28 cellular contexts compared by ENCODE assay signal in the genomic region with DNA sequence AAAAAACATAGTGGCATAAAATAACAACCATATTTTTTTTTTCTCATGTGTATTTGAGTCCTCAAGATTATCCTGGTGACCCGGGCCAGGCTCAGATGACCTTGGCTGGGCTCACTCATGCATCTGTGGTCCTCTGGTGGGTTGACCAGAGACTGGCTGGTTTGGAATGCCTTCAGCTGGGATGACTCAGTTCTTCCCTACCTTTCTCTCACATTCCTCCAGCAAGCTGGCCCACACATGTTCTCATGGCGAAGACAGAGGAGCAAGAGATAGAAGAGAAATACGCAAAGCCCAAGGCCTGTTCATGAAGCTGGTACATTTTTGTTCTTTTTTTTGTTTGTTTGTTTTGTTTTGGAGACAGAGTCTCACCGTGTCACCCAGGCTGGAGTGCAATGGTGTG. TPM values are rescaled to one million over a fixed set of nuclear protein-coding genes. Genes with fewer than 3 reads are reported as not detected.
DNase-seq lines count a peak whose midpoint lies in the region; ATAC-seq, FAIRE-seq and TF ChIP-seq lines count a peak whose summit lies in the region.
"Had no signal": no experiment of that assay in that cellular context is flagged by ENCODE, and none has a peak within 500 bp of the region (broad histone marks: within the 10 kb centered on the region; RNA-seq: fewer than 3 reads in every experiment).

No MANE protein-coding gene starts in this region.

- intact Hi-C loops in IMR-90 (cut with micrococcal nuclease) = no loop called here
- intact Hi-C loops in activated CD4-positive, alpha-beta T cell treated with anti-CD3 and anti-CD28 coated beads for 36 hours (cut with DNase I, micrococcal nuclease) = no loop called here

- no peak overlapping the region for H2AK5ac ChIP-seq in IMR-90 (ENCODE audit: low read depth, low read length)

- no peak overlapping the region for H2AK9ac ChIP-seq in IMR-90 (replicated peaks; ENCODE audit: low read depth, low read length, poor library complexity)

- no peak overlapping the region for H3K14ac ChIP-seq in IMR-90 (replicated peaks; ENCODE audit: low read depth, low read length)

- H3K79me2 ChIP-seq in keratinocyte (ENCODE audit: control insufficient read depth, insufficient read depth, low read length) = no peaks in the 10 kb centered on the region

- no peak overlapping the region for H2BK5ac ChIP-seq in IMR-90 (ENCODE audit: low read depth, low read length, poor library complexity, severe bottlenecking)

- peak overlapping the region; percentile 27 for H2AFZ ChIP-seq in IMR-90 (replicated peaks; ENCODE audit: low read length, poor library complexity)
- no peak overlapping the region for H2AFZ ChIP-seq in keratinocyte (ENCODE audit: control insufficient read depth, low read length)

- no peak for TF ChIP-seq POLR2A in IMR-90 (IDR thresholded peaks at IDR 0.05; ENCODE audit: low read depth, low read length)

- no peak for ATAC-seq in IMR-90 (ENCODE audit: low read depth)
- no peak for ATAC-seq in activated CD4-positive, alpha-beta T cell treated with anti-CD3 and anti-CD28 coated beads for 36 hours
- ATAC-seq: esophagus mucosa, left ventricle myocardium superior, natural killer cell had no signal

- no peak overlapping the region for H3K4me3 Mint-ChIP-seq in osteocyte (ENCODE audit: unreplicated experiment)
- no peak overlapping the region for H3K4me3 Mint-ChIP-seq in activated CD4-positive, alpha-beta T cell treated with anti-CD3 and anti-CD28 coated beads for 36 hours
- H3K4me3 Mint-ChIP-seq: activated B cell treated with CpG ODN at 0.5 μM for 24 hours; activated CD4-positive, alpha-beta memory T cell treated with anti-CD3 and anti-CD28 coated beads for 36 hours; natural killer cell had no signal

- H3K9me3 Mint-ChIP-seq in osteocyte (ENCODE audit: unreplicated experiment) = peaks cover 5% of the 10 kb centered on the region
- H3K9me3 Mint-ChIP-seq in activated CD4-positive, alpha-beta T cell treated with anti-CD3 and anti-CD28 coated beads for 36 hours (ENCODE audit: low read depth) = peaks cover 5% of the 10 kb centered on the region
- H3K9me3 Mint-ChIP-seq: natural killer cell had no signal

- no peaks in the 10 kb centered on the region for H3K36me3 Mint-ChIP-seq in osteocyte (ENCODE audit: unreplicated experiment)
- no peaks in the 10 kb centered on the region for H3K36me3 Mint-ChIP-seq in activated CD4-positive, alpha-beta T cell treated with anti-CD3 and anti-CD28 coated beads for 36 hours (ENCODE audit: low read depth)
- H3K36me3 Mint-ChIP-seq: activated CD4-positive, alpha-beta memory T cell treated with anti-CD3 and anti-CD28 coated beads for 36 hours; natural killer cell had no signal

- peak; percentile 20 for DNase-seq in AG20443 (ENCODE audit: low spot score)
- peak; percentile 51 for DNase-seq in IMR-90
- DNase-seq in bronchial epithelial cell (ENCODE audit: low read depth) = peak; percentile 48
- DNase-seq in keratinocyte (ENCODE audit: low read depth, low spot score) = no peak
- no peak for DNase-seq in NOMO-1 treated with dmso at 0.1 percent for 144 hours (lab: John Stamatoyannopoulos, UW; ENCODE audit: unreplicated experiment)
- no peak for DNase-seq in osteocyte (ENCODE audit: extremely low spot score, unreplicated experiment)
- DNase-seq in SW 1271 (lab: John Stamatoyannopoulos, UW) = no peak
- DNase-seq in activated CD4-positive, alpha-beta T cell treated with anti-CD3 and anti-CD28 coated beads for 36 hours = no peak
- DNase-seq: activated B cell treated with CpG ODN at 0.5 μM for 24 hours; activated CD4-positive, alpha-beta memory T cell treated with anti-CD3 and anti-CD28 coated beads for 36 hours; activated CD8-positive, alpha-beta memory T cell treated with anti-CD3 and anti-CD28 coated beads, Interleukin-2, amount 50 U/mL, for 48 hours; activated naive CD4-positive, alpha-beta T cell treated with anti-CD3 and anti-CD28 coated beads, Interleukin-2, amount 50 U/mL, for 16 hours; amygdala; DMS153; GDM1; left ventricle myocardium superior; natural killer cell; NCI-H1092 treated with DMSO at 0.1 percent for 48 hours; NCI-H187; NCI-H2171 treated with DMSO at 0.1 percent for 48 hours; NCI-H526 treated with DMSO at 0.1 percent for 48 hours; Peyer's patch; retina had no signal

- no CpG with 5 or more reads among the region's 4 CpGs for WGBS in IMR-90 (ENCODE audit: extremely low coverage in 2 of 2, insufficient read length in 1 of 2), 2 experiments

- no peaks in the 10 kb centered on the region for H3K36me3 ChIP-seq in IMR-90 (ENCODE audit: control insufficient read depth, insufficient read depth, low read length)
- no peaks in the 10 kb centered on the region for H3K36me3 ChIP-seq in bronchial epithelial cell (ENCODE audit: control insufficient read depth, insufficient read depth, low read length)
- H3K36me3 ChIP-seq in keratinocyte (ENCODE audit: control insufficient read depth in 2 of 2, extremely low read depth in 1 of 2, insufficient read depth in 2 of 2, low read length in 2 of 2) = no peaks in the 10 kb centered on the region
- H3K36me3 ChIP-seq: cardiac muscle cell, Peyer's patch, tibial nerve had no signal

- H3K27me3 Mint-ChIP-seq in osteocyte (ENCODE audit: unreplicated experiment) = peaks cover 2% of the 10 kb centered on the region
- H3K27me3 Mint-ChIP-seq in activated CD4-positive, alpha-beta T cell treated with anti-CD3 and anti-CD28 coated beads for 36 hours = no peaks in the 10 kb centered on the region
- H3K27me3 Mint-ChIP-seq: activated CD4-positive, alpha-beta memory T cell treated with anti-CD3 and anti-CD28 coated beads for 36 hours had no signal

- H3K27me3 ChIP-seq in IMR-90 (ENCODE audit: control insufficient read depth, insufficient read depth, low read length) (no peaks in the 10 kb centered on the region), bronchial epithelial cell (ENCODE audit: control insufficient read depth, insufficient read depth, low read length) (no peaks in the 10 kb centered on the region), keratinocyte (ENCODE audit: control insufficient read depth, extremely low read depth, insufficient read depth, low read length) (no peaks in the 10 kb centered on the region)
- H3K27me3 ChIP-seq: cardiac muscle cell, Peyer's patch, tibial nerve had no signal

- no peak overlapping the region for H4K5ac ChIP-seq in IMR-90 (ENCODE audit: low read depth, low read length)

- no peak overlapping the region for H3K27ac Mint-ChIP-seq in osteocyte (ENCODE audit: unreplicated experiment)
- no peak overlapping the region for H3K27ac Mint-ChIP-seq in activated CD4-positive, alpha-beta T cell treated with anti-CD3 and anti-CD28 coated beads for 36 hours
- H3K27ac Mint-ChIP-seq: activated B cell treated with CpG ODN at 0.5 μM for 24 hours; activated CD4-positive, alpha-beta memory T cell treated with anti-CD3 and anti-CD28 coated beads for 36 hours; natural killer cell had no signal

- dilution Hi-C loops in IMR-90 (cut with HindIII; ENCODE audit: low sequenced_read_pairs, unreplicated experiment) = no loop called here
- dilution Hi-C loops in keratinocyte (cut with MboI; ENCODE audit: extremely low pct_ligation_motif_present, low sequenced_read_pairs) = no loop called here

- no peak overlapping the region for H4K8ac ChIP-seq in IMR-90 (ENCODE audit: low read depth in 2 of 2, low read length in 2 of 2)

- peaks cover 5% of the 10 kb centered on the region for H3K4me1 Mint-ChIP-seq in osteocyte (ENCODE audit: unreplicated experiment)
- H3K4me1 Mint-ChIP-seq in activated CD4-positive, alpha-beta T cell treated with anti-CD3 and anti-CD28 coated beads for 36 hours = peaks cover 4% of the 10 kb centered on the region
- H3K4me1 Mint-ChIP-seq: activated B cell treated with CpG ODN at 0.5 μM for 24 hours had no signal

- FAIRE-seq in bronchial epithelial cell (lab: Jason Lieb, UNC) (no peak), keratinocyte (lab: Jason Lieb, UNC) (peak; percentile 49)
- FAIRE-seq: H1 had no signal

- no peaks in the 10 kb centered on the region for H3K79me1 ChIP-seq in IMR-90 (ENCODE audit: low read depth in 1 of 2, low read length in 2 of 2)

- H2BK15ac ChIP-seq in IMR-90 (ENCODE audit: low read depth, low read length) = no peak overlapping the region

- no peaks in the 10 kb centered on the region for H4K20me1 ChIP-seq in IMR-90 (ENCODE audit: insufficient read depth, low read length)
- no peaks in the 10 kb centered on the region for H4K20me1 ChIP-seq in keratinocyte (ENCODE audit: control insufficient read depth, extremely low read depth, insufficient read depth, low read length)

- no peak overlapping the region for H3K4me3 ChIP-seq in IMR-90 (ENCODE audit: insufficient read depth, low read depth, low read length)
- no peak overlapping the region for H3K4me3 ChIP-seq in bronchial epithelial cell (ENCODE audit: low read depth, low read length)
- no peak overlapping the region for H3K4me3 ChIP-seq in keratinocyte (ENCODE audit: control insufficient read depth in 2 of 3, extremely low read depth in 1 of 3, insufficient read depth in 2 of 3, low read depth in 1 of 3, low read length in 3 of 3)
- H3K4me3 ChIP-seq: cardiac muscle cell, coronary artery, Peyer's patch, tibial nerve had no signal

- BruUV-seq in IMR-90 (replicated peaks; lab: Mats Ljungman, UMichigan) = no TSS peak

- no peak overlapping the region for H4K91ac ChIP-seq in IMR-90 (ENCODE audit: insufficient read depth, low read depth, low read length)

- H3K4me2 ChIP-seq in IMR-90 (ENCODE audit: low read depth, low read length) (no peak overlapping the region), keratinocyte (ENCODE audit: control insufficient read depth, extremely low read depth, insufficient read depth, low read depth, low read length) (no peak overlapping the region)

- H3K9me3 ChIP-seq in IMR-90 (ENCODE audit: control insufficient read depth, insufficient read depth, low read length) (peaks cover 10% of the 10 kb centered on the region), keratinocyte (ENCODE audit: control insufficient read depth, low read depth, low read length) (peaks cover 4% of the 10 kb centered on the region)

- H3K4me1 ChIP-seq in IMR-90 (ENCODE audit: control insufficient read depth, insufficient read depth, low read length) = no peaks in the 10 kb centered on the region
- H3K4me1 ChIP-seq in keratinocyte (ENCODE audit: control insufficient read depth, extremely low read depth, insufficient read depth, low read length) = peaks cover 11% of the 10 kb centered on the region
- H3K4me1 ChIP-seq: Peyer's patch had no signal

- no peak overlapping the region for H3K18ac ChIP-seq in IMR-90 (ENCODE audit: low read depth, low read length)

- no peak overlapping the region for H3K9ac ChIP-seq in IMR-90 (ENCODE audit: low read depth, low read length)
- H3K9ac ChIP-seq in keratinocyte (ENCODE audit: control insufficient read depth, extremely low read depth, insufficient read depth, low read length) = no peak overlapping the region

- H3K56ac ChIP-seq in IMR-90 (ENCODE audit: extremely low read depth, insufficient read depth, low read length) = no peak overlapping the region

- TF ChIP-seq CTCF in IMR-90 (conservative IDR thresholded peaks at IDR 0.05; ENCODE audit: low read depth, low read length) (no peak), bronchial epithelial cell (IDR thresholded peaks at IDR 0.05; ENCODE audit: insufficient read depth, low read length, severe bottlenecking) (no peak), keratinocyte (optimal IDR thresholded peaks at IDR 0.05 in 1 of 3, IDR thresholded peaks at IDR 0.05 in 1 of 3, conservative IDR thresholded peaks at IDR 0.05 in 1 of 3; ENCODE audit: extremely low read depth in 1 of 3, insufficient read depth in 2 of 3, low read length in 3 of 3) (no peak), osteocyte (IDR thresholded peaks at IDR 0.05) (no peak)

- in situ Hi-C loops in IMR-90 (cut with MboI; ENCODE audit: low sequenced_read_pairs) = no loop called here

- no peak overlapping the region for H3K23ac ChIP-seq in IMR-90 (ENCODE audit: low read depth, low read length)

- H3K9me1 ChIP-seq in IMR-90 (ENCODE audit: insufficient read depth, low read length) (0 out of 2 replicates have a peak, but pooled peaks cover 3% of the 10 kb centered on the region), keratinocyte (ENCODE audit: control insufficient read depth, extremely low read depth, insufficient read depth, low read length) (no peaks in the 10 kb centered on the region)

- H3K4ac ChIP-seq in IMR-90 (ENCODE audit: low read depth, low read length) = no peak overlapping the region

- no peak overlapping the region for H2BK120ac ChIP-seq in IMR-90 (ENCODE audit: low read depth, low read length)

- no peak for TF ChIP-seq RAD21 in IMR-90 (IDR thresholded peaks at IDR 0.05; ENCODE audit: low read length)

- H3K27ac ChIP-seq in IMR-90 (ENCODE audit: insufficient read depth, low read length) (no peak overlapping the region), keratinocyte (ENCODE audit: control insufficient read depth, insufficient read depth, low read length) (no peak overlapping the region)
- H3K27ac ChIP-seq: cardiac muscle cell, coronary artery, Peyer's patch, tibial nerve had no signal

- no peak overlapping the region for H2BK20ac ChIP-seq in IMR-90 (ENCODE audit: low read depth, low read length)

- POLR2A ChIA-PET in IMR-90 (lab: Charles Lee; ENCODE audit: unreplicated experiment) = no interaction called here
- POLR2A ChIA-PET in activated CD4-positive, alpha-beta T cell treated with anti-CD3 and anti-CD28 coated beads for 36 hours (lab: Charles Lee) = interaction anchor here (1.4 kb wide), 1 partner anchor 14 kb away, joined by 4 read pairs; no protein-coding TSS in a partner anchor

- CTCF ChIA-PET in IMR-90 (lab: Yijun Ruan, JAX) = no interaction called here
- CTCF ChIA-PET in activated CD4-positive, alpha-beta T cell treated with anti-CD3 and anti-CD28 coated beads for 36 hours (lab: Charles Lee) = no interaction called here

RNA-seq across cellular contexts. Expression of a gene that starts 14.3 kb away (rescaled TPM):
- not detected in 2 replicates for total RNA-seq in IMR-90 (2012; rRNA removed)
- not detected in 2 replicates for polyA plus RNA-seq in IMR-90 (2012; rRNA removed)
- 0.01 TPM in 1 of 2 replicates, not detected in the other for polyA plus RNA-seq in IMR-90 (2012; cell fraction: cytosol; rRNA removed)
- 0.08 and 0.16 TPM in 2 replicates for polyA plus RNA-seq in IMR-90 (2012; cell fraction: nucleus; rRNA removed; ENCODE audit: low replicate concordance)
- not detected in 2 replicates for total RNA-seq in bronchial epithelial cell
- polyA plus RNA-seq in keratinocyte = not detected in 3 replicates
- polyA plus RNA-seq in keratinocyte (2011; ENCODE audit: low read depth) = not detected
- not detected in 2 replicates for polyA plus RNA-seq in keratinocyte (2011; cell fraction: cytosol; rRNA removed)
- 0.04 TPM in 1 of 2 replicates, not detected in the other for polyA plus RNA-seq in keratinocyte (2011; cell fraction: nucleus; rRNA removed)
- 0.13 TPM in 1 of 2 replicates, not detected in the other for polyA plus RNA-seq in keratinocyte (2012; ENCODE audit: low replicate concordance)
- not detected in 3 replicates for polyA minus RNA-seq in keratinocyte
- not detected for polyA minus RNA-seq in keratinocyte (2011; cell fraction: cytosol; rRNA and poly(A)+ RNA removed)
- not detected in 2 replicates for polyA minus RNA-seq in keratinocyte (2011; cell fraction: nucleus; rRNA and poly(A)+ RNA removed)
- not detected in 2 replicates for total RNA-seq in osteocyte
- total RNA-seq in activated CD4-positive, alpha-beta T cell treated with anti-CD3 and anti-CD28 coated beads for 36 hours = under 1 TPM; 0.11 to 0.14 TPM
- total RNA-seq: activated B cell treated with CpG ODN at 0.5 μM for 24 hours, cardiac muscle cell, H1, Peyer's patch had no signal
- polyA plus RNA-seq: cardiac muscle cell had no signal

RNA-seq across cellular contexts. Expression of a gene that starts 21.6 kb away (rescaled TPM):
- total RNA-seq in IMR-90 (2012; rRNA removed) (1.8 and 3.1 TPM in 2 replicates), bronchial epithelial cell (2.9 and 4.5 TPM in 2 replicates), osteocyte (17.1 and 20.4 TPM in 2 replicates)
- polyA plus RNA-seq in IMR-90 (2012; rRNA removed) (3.5 and 3.9 TPM in 2 replicates), keratinocyte (0.28 to 0.50 TPM (median 0.42 TPM) in 3 replicates)
- polyA plus RNA-seq in IMR-90 (2012; cell fraction: cytosol; rRNA removed) = 3.0 and 4.1 TPM in 2 replicates
- 13.2 and 25.5 TPM in 2 replicates for polyA plus RNA-seq in IMR-90 (2012; cell fraction: nucleus; rRNA removed; ENCODE audit: low replicate concordance)
- polyA plus RNA-seq in keratinocyte (2011; ENCODE audit: low read depth) = 1.0 TPM
- polyA plus RNA-seq in keratinocyte (2011; cell fraction: cytosol; rRNA removed) = 0.19 and 0.39 TPM in 2 replicates
- 5.0 and 5.1 TPM in 2 replicates for polyA plus RNA-seq in keratinocyte (2011; cell fraction: nucleus; rRNA removed)
- 2.8 and 4.8 TPM in 2 replicates for polyA plus RNA-seq in keratinocyte (2012; ENCODE audit: low replicate concordance)
- 0.86 to 14.4 TPM (median 4.5 TPM) in 3 replicates for polyA minus RNA-seq in keratinocyte
- 3.8 TPM for polyA minus RNA-seq in keratinocyte (2011; cell fraction: cytosol; rRNA and poly(A)+ RNA removed)
- 7.5 and 8.1 TPM in 2 replicates for polyA minus RNA-seq in keratinocyte (2011; cell fraction: nucleus; rRNA and poly(A)+ RNA removed)
- total RNA-seq in activated CD4-positive, alpha-beta T cell treated with anti-CD3 and anti-CD28 coated beads for 36 hours = 10 to 100 TPM in 1 of 2 experiments, 1 to 10 TPM in 1; 9.8 to 13.3 TPM

Comparison
In these comparisons a context has a peak if more than half of its experiments do, and no peak if none do; other contexts are left out.
1. DNase-seq: peak in AG20443 (single experiment), IMR-90 (single experiment) and bronchial epithelial cell (single experiment); none in keratinocyte (single experiment), NOMO-1 treated with dmso at 0.1 percent for 144 hours (single experiment), osteocyte (single experiment), SW 1271 (0 of 2) and activated CD4-positive, alpha-beta T cell treated with anti-CD3 and anti-CD28 coated beads for 36 hours (single experiment).